Comparison of ENCODE assay signal across 2 cellular contexts in the genomic region with DNA sequence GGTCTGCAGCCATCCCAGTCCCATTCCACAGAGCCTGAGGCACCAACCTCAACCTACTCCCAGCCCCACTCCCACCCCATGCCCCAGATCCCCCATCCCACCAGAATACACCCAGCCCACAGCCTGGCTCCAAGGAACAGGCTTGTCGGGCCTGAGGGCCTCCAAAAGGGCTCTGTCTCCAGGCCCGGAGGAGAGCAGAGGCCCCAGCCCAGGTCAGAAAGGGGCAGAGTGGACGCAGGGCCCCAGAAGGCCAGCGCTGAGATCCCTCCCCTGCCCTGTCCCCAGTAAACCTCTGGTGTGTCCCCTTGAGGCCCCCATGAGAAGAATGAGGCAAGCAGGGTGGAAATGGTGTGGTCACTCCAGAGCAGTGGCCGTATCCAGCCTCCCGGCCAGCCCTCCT.
TF ChIP-seq lines count a peak whose summit lies in the region.

No MANE protein-coding gene starts in this region.

TF ChIP-seq in HepG2, 621 proteins besides CTCF, POLR2A, EP300 and RAD21:
- no peak for TF ChIP-seq TOE1 (CRISPR knock-in tag; IDR thresholded peaks at IDR 0.05)
- TF ChIP-seq, protein P1, sequence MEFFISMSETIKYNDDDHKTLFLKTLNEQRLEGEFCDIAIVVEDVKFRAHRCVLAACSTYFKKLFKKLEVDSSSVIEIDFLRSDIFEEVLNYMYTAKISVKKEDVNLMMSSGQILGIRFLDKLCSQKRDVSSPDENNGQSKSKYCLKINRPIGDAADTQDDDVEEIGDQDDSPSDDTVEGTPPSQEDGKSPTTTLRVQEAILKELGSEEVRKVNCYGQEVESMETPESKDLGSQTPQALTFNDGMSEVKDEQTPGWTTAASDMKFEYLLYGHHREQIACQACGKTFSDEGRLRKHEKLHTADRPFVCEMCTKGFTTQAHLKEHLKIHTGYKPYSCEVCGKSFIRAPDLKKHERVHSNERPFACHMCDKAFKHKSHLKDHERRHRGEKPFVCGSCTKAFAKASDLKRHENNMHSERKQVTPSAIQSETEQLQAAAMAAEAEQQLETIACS (CRISPR knock-in tag; IDR thresholded peaks at IDR 0.05): no peak
- TF ChIP-seq, protein P2, sequence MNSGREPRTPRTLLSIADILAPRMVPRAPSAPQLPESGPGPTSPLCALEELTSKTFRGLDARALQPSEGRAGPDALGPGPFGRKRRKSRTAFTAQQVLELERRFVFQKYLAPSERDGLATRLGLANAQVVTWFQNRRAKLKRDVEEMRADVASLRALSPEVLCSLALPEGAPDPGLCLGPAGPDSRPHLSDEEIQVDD (CRISPR knock-in tag; IDR thresholded peaks at IDR 0.05; ENCODE audit: borderline replicate concordance): no peak
- TF ChIP-seq, protein P3, sequence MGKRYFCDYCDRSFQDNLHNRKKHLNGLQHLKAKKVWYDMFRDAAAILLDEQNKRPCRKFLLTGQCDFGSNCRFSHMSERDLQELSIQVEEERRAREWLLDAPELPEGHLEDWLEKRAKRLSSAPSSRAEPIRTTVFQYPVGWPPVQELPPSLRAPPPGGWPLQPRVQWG (CRISPR knock-in tag; IDR thresholded peaks at IDR 0.05; ENCODE audit: borderline replicate concordance, low read depth): no peak

TF ChIP-seq in H1, 55 proteins besides CTCF, POLR2A, EP300 and RAD21:
- TF ChIP-seq, protein P4, sequence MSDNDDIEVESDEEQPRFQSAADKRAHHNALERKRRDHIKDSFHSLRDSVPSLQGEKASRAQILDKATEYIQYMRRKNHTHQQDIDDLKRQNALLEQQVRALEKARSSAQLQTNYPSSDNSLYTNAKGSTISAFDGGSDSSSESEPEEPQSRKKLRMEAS (IDR thresholded peaks at IDR 0.05): no peak
- TF ChIP-seq SIN3A (conservative IDR thresholded peaks at IDR 0.05 in 1 of 2, IDR thresholded peaks at IDR 0.05 in 1 of 2; ENCODE audit: low read depth in 1 of 2, low read length in 2 of 2): no peak
- TF ChIP-seq NANOG (IDR thresholded peaks at IDR 0.05; ENCODE audit: insufficient read depth, low read depth, low read length, poor library complexity, severe bottlenecking): no peak
- TF ChIP-seq CEBPB (IDR thresholded peaks at IDR 0.05; ENCODE audit: low read depth, low read length): no peak
- no peak for TF ChIP-seq NRF1 (IDR thresholded peaks at IDR 0.05; ENCODE audit: low read depth, low read length)
